23 cellular contexts compared by ENCODE assay signal in the genomic region with DNA sequence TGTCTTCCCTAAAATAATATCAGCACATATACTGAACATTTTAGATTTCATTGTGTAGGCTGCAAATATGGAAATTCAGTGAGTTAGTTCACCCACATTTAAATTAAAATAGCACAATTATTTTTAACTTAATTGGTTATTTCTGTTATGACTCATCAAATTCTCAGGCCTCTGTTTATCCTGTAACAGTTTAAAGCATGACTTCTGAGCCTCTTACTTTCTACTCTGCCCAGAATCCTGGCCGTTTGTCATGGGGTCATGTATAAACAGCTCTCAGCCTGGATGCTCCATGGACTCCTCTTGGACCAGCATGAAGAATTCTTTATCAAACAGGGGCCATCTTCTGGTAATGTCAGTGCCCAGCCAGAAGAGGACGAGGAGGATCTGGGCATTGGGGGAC. TPM values are rescaled to one million over a fixed set of nuclear protein-coding genes. Genes with fewer than 3 reads are reported as not detected.
DNase-seq lines count a peak whose midpoint lies in the region; ATAC-seq, FAIRE-seq and TF ChIP-seq lines count a peak whose summit lies in the region.
"Had no signal": no experiment of that assay in that cellular context is flagged by ENCODE, and none has a peak within 500 bp of the region (broad histone marks: within the 10 kb centered on the region; RNA-seq: fewer than 3 reads in every experiment).

No MANE protein-coding gene starts in this region.

- DNase-seq in A549 (ENCODE audit: low read depth in 1 of 2, low spot score in 1 of 2), result no peak
- DNase-seq in GM23338 (ENCODE audit: low spot score), result no peak
- DNase-seq in GM12878 (ENCODE audit: low read depth, low spot score), result no peak
- DNase-seq in iris pigment epithelial cell (ENCODE audit: low read depth), result peak; percentile 67
- DNase-seq in D341Med (ENCODE audit: low spot score), result no peak
- no peak for DNase-seq in activated CD4-positive, alpha-beta T cell treated with anti-CD3 and anti-CD28 coated beads, Interleukin-2, amount 50 U/mL, for 1 hour
- no peak for DNase-seq in cerebellum (ENCODE audit: low spot score)
- DNase-seq: activated CD4-positive, alpha-beta T cell treated with anti-CD3 and anti-CD28 coated beads, Interleukin-2, amount 10 ng/mL, durations not matched to agents 7 days and 5 days; body of pancreas; Caco-2; colonic mucosa; DND-41; effector memory CD8-positive, alpha-beta T cell; NCI-H1417 treated with DMSO at 0.1 percent for 48 hours; NCI-H2081 treated with DMSO at 0.1 percent for 48 hours; NCI-H446; NCI-H82; T-helper 9 cell; trophoblast cell had no signal

- H3K36me3 ChIP-seq in GM23338 (ENCODE audit: insufficient read depth) (peaks cover 28% of the 10 kb centered on the region), GM12878 (ENCODE audit: control insufficient read depth in 2 of 2, insufficient read depth in 2 of 2, low read length in 1 of 2) (peaks cover 10 to 21% of the 10 kb centered on the region in 2 experiments)

- TF ChIP-seq POLR2A in A549 (IDR thresholded peaks at IDR 0.05; ENCODE audit: low read length) (no peak), GM12878 (IDR thresholded peaks at IDR 0.05; ENCODE audit: low read depth, low read length) (no peak)

- H4K20me1 ChIP-seq in GM23338 (replicated peaks; ENCODE audit: insufficient read depth), result 0 out of 2 replicates have a peak, but pooled peaks cover 6% of the 10 kb centered on the region
- H4K20me1 ChIP-seq in GM12878 (ENCODE audit: control insufficient read depth, insufficient read depth), result no peaks in the 10 kb centered on the region

- no TSS peak for BruUV-seq in GM12878 (replicated peaks; lab: Mats Ljungman, UMichigan)

- H3K4me1 Mint-ChIP-seq in GM23338, result no peaks in the 10 kb centered on the region
- H3K4me1 Mint-ChIP-seq: activated CD4-positive, alpha-beta T cell treated with anti-CD3 and anti-CD28 coated beads, Interleukin-2, amount 10 ng/mL, durations not matched to agents 7 days and 5 days; activated T-helper 17 cell treated with anti-CD3 and anti-CD28 coated beads, Interleukin-2, amount 50 U/mL, for 72 hours had no signal

- POLR2A ChIA-PET in A549 (lab: Yijun Ruan, JAX), result no interaction called here
- POLR2A ChIA-PET in GM12878 (lab: Charles Lee), result interaction anchor here (1.2 kb wide), 1 partner anchor 11 kb away, joined by 4 read pairs; no protein-coding TSS in a partner anchor

- H3K4me3 Mint-ChIP-seq in GM23338, result no peak overlapping the region
- H3K4me3 Mint-ChIP-seq: activated CD4-positive, alpha-beta T cell treated with anti-CD3 and anti-CD28 coated beads, Interleukin-2, amount 10 ng/mL, durations not matched to agents 7 days and 5 days; activated naive CD8-positive, alpha-beta T cell; activated T-helper 17 cell treated with anti-CD3 and anti-CD28 coated beads, Interleukin-2, amount 50 U/mL, for 72 hours; effector memory CD8-positive, alpha-beta T cell had no signal

- H3K27me3 ChIP-seq in GM23338 (ENCODE audit: insufficient read depth), result no peaks in the 10 kb centered on the region
- no peaks in the 10 kb centered on the region for H3K27me3 ChIP-seq in GM12878 (replicated peaks in 1 of 2; ENCODE audit: control insufficient read depth in 2 of 2, insufficient read depth in 2 of 2, low read length in 1 of 2)
- H3K27me3 ChIP-seq: body of pancreas, colonic mucosa had no signal

- no peaks in the 10 kb centered on the region for H3K9me2 ChIP-seq in GM23338 (ENCODE audit: insufficient read depth)

- H2AFZ ChIP-seq in GM23338, result no peak overlapping the region
- no peak overlapping the region for H2AFZ ChIP-seq in GM12878 (ENCODE audit: control insufficient read depth, low read depth, low read length)

- intact Hi-C loops in GM12878 (cut with micrococcal nuclease; ENCODE audit: unreplicated experiment), result no loop called here

- H3F3A ChIP-seq in GM23338 (replicated peaks; ENCODE audit: low read depth), result no peaks in the 10 kb centered on the region

- ATAC-seq in A549 (no peak), GM23338 (no peak), GM12878 (no peak), HG03457 (IDR thresholded peaks at IDR 0.05; ENCODE audit: unreplicated experiment) (no peak)
- ATAC-seq: activated T-helper 17 cell treated with anti-CD3 and anti-CD28 coated beads, Interleukin-2, amount 50 U/mL, for 72 hours; body of pancreas; effector memory CD8-positive, alpha-beta T cell had no signal

- no peak for TF ChIP-seq RAD21 in A549 (conservative IDR thresholded peaks at IDR 0.05 in 1 of 2, IDR thresholded peaks at IDR 0.05 in 1 of 2)
- no peak for TF ChIP-seq RAD21 in GM12878 (IDR thresholded peaks at IDR 0.05; ENCODE audit: insufficient read depth, low read depth, low read length)

- H3K9ac ChIP-seq in GM12878 (ENCODE audit: control insufficient read depth, insufficient read depth, low read length), result no peak overlapping the region

- 77% methylated on average over 2 of the region's 2 CpGs for WGBS in A549 (ENCODE audit: missing lambda C conversion rate)
- WGBS in GM12878 (ENCODE audit: insufficient coverage, insufficient replicate concordance, low lambda C conversion rate, missing lambda C conversion rate), result 54% methylated on average over 2 of the region's 2 CpGs

- RAD21 ChIA-PET in GM12878 (lab: Charles Lee; ENCODE audit: unreplicated experiment), result interaction anchor here (1.3 kb wide), 1 partner anchor 9 kb away, joined by 4 read pairs; no protein-coding TSS in a partner anchor

- no peaks in the 10 kb centered on the region for H3K27me3 Mint-ChIP-seq in GM23338 (ENCODE audit: insufficient read depth, low read depth, poor library complexity)
- H3K27me3 Mint-ChIP-seq: activated CD4-positive, alpha-beta T cell treated with anti-CD3 and anti-CD28 coated beads, Interleukin-2, amount 10 ng/mL, durations not matched to agents 7 days and 5 days; activated naive CD8-positive, alpha-beta T cell; activated T-helper 17 cell treated with anti-CD3 and anti-CD28 coated beads, Interleukin-2, amount 50 U/mL, for 72 hours; effector memory CD8-positive, alpha-beta T cell had no signal

- in situ Hi-C loops in GM12878 (cut with MboI), result no loop called here

- TF ChIP-seq EP300 in A549 (IDR thresholded peaks at IDR 0.05), result no peak
- no peak for TF ChIP-seq EP300 in GM12878 (IDR thresholded peaks at IDR 0.05; ENCODE audit: borderline replicate concordance in 1 of 2, control insufficient read depth in 1 of 2, low read depth in 2 of 2, low read length in 2 of 2)

- no peaks in the 10 kb centered on the region for H3K79me2 ChIP-seq in GM23338 (replicated peaks; ENCODE audit: insufficient read depth)
- H3K79me2 ChIP-seq in GM12878 (ENCODE audit: control insufficient read depth, insufficient read depth, low read length), result no peaks in the 10 kb centered on the region

- peak overlapping the region; percentile 32; the same call in 1 of the 2 replicates for H3K27ac Mint-ChIP-seq in GM23338
- H3K27ac Mint-ChIP-seq: activated CD4-positive, alpha-beta T cell treated with anti-CD3 and anti-CD28 coated beads, Interleukin-2, amount 10 ng/mL, durations not matched to agents 7 days and 5 days; activated naive CD8-positive, alpha-beta T cell; activated T-helper 17 cell treated with anti-CD3 and anti-CD28 coated beads, Interleukin-2, amount 50 U/mL, for 72 hours; effector memory CD8-positive, alpha-beta T cell had no signal

- H3K27ac ChIP-seq in A549, result no peak overlapping the region
- no peak overlapping the region for H3K27ac ChIP-seq in GM23338 (ENCODE audit: low read depth)
- H3K27ac ChIP-seq in GM12878 (ENCODE audit: control insufficient read depth, insufficient read depth), result no peak overlapping the region
- H3K27ac ChIP-seq: body of pancreas, colonic mucosa, prostate gland had no signal

- H3K9me3 Mint-ChIP-seq in GM23338, result no peaks in the 10 kb centered on the region
- H3K9me3 Mint-ChIP-seq: activated CD4-positive, alpha-beta T cell treated with anti-CD3 and anti-CD28 coated beads, Interleukin-2, amount 10 ng/mL, durations not matched to agents 7 days and 5 days; activated T-helper 17 cell treated with anti-CD3 and anti-CD28 coated beads, Interleukin-2, amount 50 U/mL, for 72 hours; effector memory CD8-positive, alpha-beta T cell had no signal

- FAIRE-seq in A549 (lab: Jason Lieb, UNC) (no peak), GM12878 (lab: Jason Lieb, UNC) (no peak)

- no peak overlapping the region for H3K4me3 ChIP-seq in A549
- H3K4me3 ChIP-seq in GM23338, result no peak overlapping the region
- H3K4me3 ChIP-seq in GM12878, result no peak overlapping the region
- H3K4me3 ChIP-seq: body of pancreas, colonic mucosa, prostate gland had no signal

- no peak overlapping the region for H3K4me2 ChIP-seq in A549
- no peak overlapping the region for H3K4me2 ChIP-seq in GM23338
- no peak overlapping the region for H3K4me2 ChIP-seq in GM12878 (ENCODE audit: control insufficient read depth, insufficient read depth)

- peaks cover 59% of the 10 kb centered on the region for H3K36me3 Mint-ChIP-seq in GM23338 (ENCODE audit: low read depth)

- TF ChIP-seq CTCF in A549 (IDR thresholded peaks at IDR 0.05) (no peak), GM23338 (conservative IDR thresholded peaks at IDR 0.05; ENCODE audit: low read depth in 2 of 2) (no peak), GM12878 (IDR thresholded peaks at IDR 0.05 in 2 of 3, conservative IDR thresholded peaks at IDR 0.05 in 1 of 3; ENCODE audit: control insufficient read depth in 2 of 3, extremely low read depth in 1 of 3, insufficient read depth in 1 of 3, low read depth in 3 of 3, low read length in 3 of 3) (no peak)

- no peaks in the 10 kb centered on the region for H3K4me1 ChIP-seq in A549
- no peaks in the 10 kb centered on the region for H3K4me1 ChIP-seq in GM23338 (ENCODE audit: insufficient read depth)
- H3K4me1 ChIP-seq in GM12878 (ENCODE audit: control insufficient read depth, insufficient read depth, low read length), result no peaks in the 10 kb centered on the region; the same call in 1 of the 2 replicates
- H3K4me1 ChIP-seq: body of pancreas, Caco-2, colonic mucosa, prostate gland had no signal

- CTCF ChIA-PET in A549 (lab: Yijun Ruan, JAX), result interaction anchor here (0.7 kb wide), 1 partner anchor 36 kb away, joined by 3 read pairs; no protein-coding TSS in a partner anchor
- CTCF ChIA-PET in GM12878 (lab: Yijun Ruan, JAX), result interaction anchor here (0.7 to 6.1 kb wide), 2 partner anchors 10 to 348 kb away, joined by 4 to 51 read pairs; a partner anchor contains a TSS

- SMC1A ChIA-PET in GM12878 (lab: Charles Lee; ENCODE audit: uncharacterized antibody, unreplicated experiment), result no interaction called here

- H3K9me3 ChIP-seq in A549 (no peaks in the 10 kb centered on the region), GM12878 (replicated peaks; ENCODE audit: control insufficient read depth, insufficient read depth, low read length) (no peaks in the 10 kb centered on the region)
- H3K9me3 ChIP-seq: body of pancreas, Caco-2, colonic mucosa, prostate gland had no signal

RNA-seq across cellular contexts. Expression of a gene that starts 12.2 kb away (rescaled TPM):
- polyA plus RNA-seq in A549 (2011; rRNA removed) (10.4 and 12.4 TPM in 2 replicates), A549 (2017; fragmentation: RNase III; extraction: RNeasy Plus Mini Kit Qiagen cat#74134 plus additional on column Dnase treatment) (6.5 to 6.7 TPM (median 6.6 TPM) in 3 replicates), GM23338 (2016; fragmentation: Nextera tagmentation; extraction: Ambion mirVana) (7.6 and 10.6 TPM in 2 replicates), GM12878 (2011; rRNA removed) (27.2 and 27.5 TPM in 2 replicates), GM12878 (2014; fragmentation: Illumina TruSeq; extraction: Trizol) (22.3 and 24.7 TPM in 2 replicates), GM12878 (2014; fragmentation: Nextera tagmentation; extraction: Ambion mirVana) (1 to 10 TPM; 6.3 to 8.0 TPM), GM12878 (2014; rRNA removed) (18.3 and 21.2 TPM in 2 replicates), GM12878 (2016; fragmentation: Nextera tagmentation; extraction: Ambion mirVana) (10 to 100 TPM; 34.7 to 39.1 TPM)
- polyA plus RNA-seq in A549 (2012; cell fraction: cytosol; rRNA removed), result 3.7 and 5.1 TPM in 2 replicates
- 9.1 and 11.1 TPM in 2 replicates for polyA plus RNA-seq in A549 (2012; cell fraction: nucleus; rRNA removed)
- 13.7 and 17.1 TPM in 2 replicates for polyA minus RNA-seq in A549 (2011; rRNA and poly(A)+ RNA removed)
- 11.4 and 18.0 TPM in 2 replicates for total RNA-seq in GM23338 (2014; rRNA removed; shearing (Covaris generic))
- 75.7 and 85.5 TPM in 2 replicates for total RNA-seq in GM12878 (2013; cell fraction: nucleolus; rRNA removed)
- total RNA-seq in GM12878 (2014; rRNA removed) (22.9 and 28.9 TPM in 2 replicates), GM12878 (2014; rRNA removed; fragmentation: Illumina TruSeq; extraction: Trizol) (15.0 and 17.8 TPM in 2 replicates), GM12878 (2021) (26.1 and 27.3 TPM in 2 replicates), cerebellum (15.9 TPM)
- 9.5 TPM for polyA plus RNA-seq in GM12878 (2011; ENCODE audit: low read depth)
- 22.2 and 22.9 TPM in 2 replicates for polyA plus RNA-seq in GM12878 (2011; cell fraction: cytosol; rRNA removed)
- polyA plus RNA-seq in GM12878 (2011; cell fraction: nucleus; rRNA removed), result 27.2 and 33.6 TPM in 2 replicates
- 10.2 and 11.6 TPM in 2 replicates for polyA plus RNA-seq in GM12878 (2012)
- 37.2 and 38.1 TPM in 2 replicates for polyA minus RNA-seq in GM12878 (2011; rRNA and poly(A)+ RNA removed)
- 17.0 and 21.8 TPM in 2 replicates for polyA minus RNA-seq in GM12878 (2011; cell fraction: cytosol; rRNA and poly(A)+ RNA removed)
- 29.6 and 49.8 TPM in 2 replicates for polyA minus RNA-seq in GM12878 (2011; cell fraction: nucleus; rRNA and poly(A)+ RNA removed)

RNA-seq across cellular contexts. Expression of a gene that starts 12.2 kb away (rescaled TPM):
- polyA plus RNA-seq in A549 (2011; rRNA removed), result 10.7 and 13.8 TPM in 2 replicates
- 4.1 and 4.4 TPM in 2 replicates for polyA plus RNA-seq in A549 (2012; cell fraction: cytosol; rRNA removed)
- 5.0 and 8.6 TPM in 2 replicates for polyA plus RNA-seq in A549 (2012; cell fraction: nucleus; rRNA removed)
- 12.7 to 14.4 TPM (median 13.7 TPM) in 3 replicates for polyA plus RNA-seq in A549 (2017; fragmentation: RNase III; extraction: RNeasy Plus Mini Kit Qiagen cat#74134 plus additional on column Dnase treatment)
- polyA minus RNA-seq in A549 (2011; rRNA and poly(A)+ RNA removed), result 9.3 and 9.8 TPM in 2 replicates
- total RNA-seq in GM23338 (2014; rRNA removed; shearing (Covaris generic)), result 40.5 and 48.3 TPM in 2 replicates
- 13.7 and 15.3 TPM in 2 replicates for polyA plus RNA-seq in GM23338 (2016; fragmentation: Nextera tagmentation; extraction: Ambion mirVana)
- total RNA-seq in GM12878 (2013; cell fraction: nucleolus; rRNA removed), result 39.9 and 41.7 TPM in 2 replicates
- total RNA-seq in GM12878 (2014; rRNA removed), result 22.4 and 24.8 TPM in 2 replicates
- 17.9 TPM in 2 replicates for total RNA-seq in GM12878 (2014; rRNA removed; fragmentation: Illumina TruSeq; extraction: Trizol)
- total RNA-seq in GM12878 (2021), result 26.0 and 26.9 TPM in 2 replicates
- 6.0 TPM for polyA plus RNA-seq in GM12878 (2011; ENCODE audit: low read depth)
- 13.6 and 13.7 TPM in 2 replicates for polyA plus RNA-seq in GM12878 (2011; rRNA removed)
- polyA plus RNA-seq in GM12878 (2011; cell fraction: cytosol; rRNA removed), result 10.4 and 11.0 TPM in 2 replicates
- polyA plus RNA-seq in GM12878 (2011; cell fraction: nucleus; rRNA removed), result 14.7 and 21.3 TPM in 2 replicates
- polyA plus RNA-seq in GM12878 (2012), result 10.5 and 10.9 TPM in 2 replicates
- polyA plus RNA-seq in GM12878 (2014; fragmentation: Illumina TruSeq; extraction: Trizol), result 15.6 and 17.0 TPM in 2 replicates
- polyA plus RNA-seq in GM12878 (2014; fragmentation: Nextera tagmentation; extraction: Ambion mirVana), result 1 to 10 TPM; 1.7 to 2.3 TPM
- polyA plus RNA-seq in GM12878 (2014; rRNA removed), result 18.1 and 19.4 TPM in 2 replicates
- polyA plus RNA-seq in GM12878 (2016; fragmentation: Nextera tagmentation; extraction: Ambion mirVana), result 10 to 100 TPM; 10.1 to 12.3 TPM
- 14.8 and 18.2 TPM in 2 replicates for polyA minus RNA-seq in GM12878 (2011; rRNA and poly(A)+ RNA removed)
- 8.2 and 9.7 TPM in 2 replicates for polyA minus RNA-seq in GM12878 (2011; cell fraction: cytosol; rRNA and poly(A)+ RNA removed)
- 13.3 and 18.7 TPM in 2 replicates for polyA minus RNA-seq in GM12878 (2011; cell fraction: nucleus; rRNA and poly(A)+ RNA removed)
- total RNA-seq in cerebellum, result 33.9 TPM

RNA-seq across cellular contexts. Expression of a gene that starts 52.7 kb away (rescaled TPM):
- polyA plus RNA-seq in A549 (2011; rRNA removed) (9.7 and 12.8 TPM in 2 replicates), A549 (2017; fragmentation: RNase III; extraction: RNeasy Plus Mini Kit Qiagen cat#74134 plus additional on column Dnase treatment) (5.9 to 8.3 TPM (median 7.5 TPM) in 3 replicates), GM23338 (2016; fragmentation: Nextera tagmentation; extraction: Ambion mirVana) (2.3 and 2.6 TPM in 2 replicates), GM12878 (2011; rRNA removed) (14.0 and 15.0 TPM in 2 replicates), GM12878 (2014; fragmentation: Illumina TruSeq; extraction: Trizol) (16.4 and 18.8 TPM in 2 replicates), GM12878 (2014; fragmentation: Nextera tagmentation; extraction: Ambion mirVana) (1 to 10 TPM; 2.1 to 2.4 TPM), GM12878 (2014; rRNA removed) (10.9 and 11.0 TPM in 2 replicates), GM12878 (2016; fragmentation: Nextera tagmentation; extraction: Ambion mirVana) (10 to 100 TPM; 15.3 to 16.6 TPM)
- polyA plus RNA-seq in A549 (2012; cell fraction: cytosol; rRNA removed), result 2.5 and 3.3 TPM in 2 replicates
- 2.6 and 3.9 TPM in 2 replicates for polyA plus RNA-seq in A549 (2012; cell fraction: nucleus; rRNA removed)
- polyA minus RNA-seq in A549 (2011; rRNA and poly(A)+ RNA removed), result 10.6 and 14.0 TPM in 2 replicates
- 6.0 and 7.1 TPM in 2 replicates for total RNA-seq in GM23338 (2014; rRNA removed; shearing (Covaris generic))
- 10.5 and 12.6 TPM in 2 replicates for total RNA-seq in GM12878 (2013; cell fraction: nucleolus; rRNA removed)
- total RNA-seq in GM12878 (2014; rRNA removed) (11.3 and 14.1 TPM in 2 replicates), GM12878 (2014; rRNA removed; fragmentation: Illumina TruSeq; extraction: Trizol) (14.1 and 17.2 TPM in 2 replicates), GM12878 (2021) (14.8 TPM in 2 replicates), cerebellum (12.0 TPM)
- polyA plus RNA-seq in GM12878 (2011; ENCODE audit: low read depth), result 4.7 TPM
- 10.6 and 12.0 TPM in 2 replicates for polyA plus RNA-seq in GM12878 (2011; cell fraction: cytosol; rRNA removed)
- polyA plus RNA-seq in GM12878 (2011; cell fraction: nucleus; rRNA removed), result 10.1 and 12.3 TPM in 2 replicates
- 4.1 and 5.7 TPM in 2 replicates for polyA plus RNA-seq in GM12878 (2012)
- 27.2 and 33.0 TPM in 2 replicates for polyA minus RNA-seq in GM12878 (2011; rRNA and poly(A)+ RNA removed)
- polyA minus RNA-seq in GM12878 (2011; cell fraction: cytosol; rRNA and poly(A)+ RNA removed), result 6.8 and 7.7 TPM in 2 replicates
- polyA minus RNA-seq in GM12878 (2011; cell fraction: nucleus; rRNA and poly(A)+ RNA removed), result 15.8 and 17.8 TPM in 2 replicates
